Comparison of ENCODE assay signal across 1 cellular context in the genomic region with DNA sequence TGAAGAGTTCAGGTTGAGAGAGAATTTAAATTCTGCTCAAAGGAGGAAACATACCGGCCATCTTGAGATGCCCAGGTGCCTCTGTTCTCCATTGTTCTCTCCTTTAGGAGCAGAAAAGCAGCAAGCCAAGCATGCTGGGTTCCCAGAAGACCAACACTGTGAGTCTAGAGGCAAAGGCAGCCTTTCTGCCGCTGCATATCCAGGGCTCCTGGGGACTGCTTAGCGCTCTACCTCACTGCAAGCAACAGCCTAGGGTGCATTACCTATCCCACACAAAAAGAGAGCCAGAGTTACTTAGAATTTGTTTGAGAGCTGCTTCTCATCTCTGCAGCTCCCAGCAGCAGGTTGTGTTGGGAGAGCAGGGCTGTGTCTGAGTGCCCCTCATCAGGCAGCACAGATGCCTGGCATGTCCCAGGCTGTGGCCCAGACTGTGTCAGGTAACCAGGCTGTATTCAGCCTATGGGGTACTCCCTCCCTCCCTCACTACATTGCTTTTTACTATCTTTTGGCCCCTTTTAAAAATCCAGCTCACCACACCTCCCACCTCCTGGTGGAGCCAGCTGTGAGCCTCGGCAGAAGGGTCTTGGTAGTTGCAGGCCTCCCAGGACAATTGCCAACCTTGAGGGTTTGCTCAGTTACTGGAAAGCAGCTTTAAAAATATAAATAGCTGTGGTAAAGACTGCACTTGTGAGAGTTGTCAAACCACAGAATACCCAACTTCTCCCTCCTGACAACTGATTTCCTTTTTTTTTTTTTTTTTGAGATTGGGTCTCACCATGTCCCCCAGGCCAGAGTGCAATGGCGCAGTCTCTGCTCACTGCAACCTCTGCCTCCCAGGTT.
TF ChIP-seq lines count a peak whose summit lies in the region.

No MANE protein-coding gene starts in this region.

TF ChIP-seq in WTC11, 78 proteins besides CTCF, POLR2A, EP300 and RAD21 (continued from another document):
- TF ChIP-seq, protein P1, sequence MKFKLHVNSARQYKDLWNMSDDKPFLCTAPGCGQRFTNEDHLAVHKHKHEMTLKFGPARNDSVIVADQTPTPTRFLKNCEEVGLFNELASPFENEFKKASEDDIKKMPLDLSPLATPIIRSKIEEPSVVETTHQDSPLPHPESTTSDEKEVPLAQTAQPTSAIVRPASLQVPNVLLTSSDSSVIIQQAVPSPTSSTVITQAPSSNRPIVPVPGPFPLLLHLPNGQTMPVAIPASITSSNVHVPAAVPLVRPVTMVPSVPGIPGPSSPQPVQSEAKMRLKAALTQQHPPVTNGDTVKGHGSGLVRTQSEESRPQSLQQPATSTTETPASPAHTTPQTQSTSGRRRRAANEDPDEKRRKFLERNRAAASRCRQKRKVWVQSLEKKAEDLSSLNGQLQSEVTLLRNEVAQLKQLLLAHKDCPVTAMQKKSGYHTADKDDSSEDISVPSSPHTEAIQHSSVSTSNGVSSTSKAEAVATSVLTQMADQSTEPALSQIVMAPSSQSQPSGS (CRISPR knock-in tag; IDR thresholded peaks at IDR 0.05; ENCODE audit: borderline replicate concordance, low read depth): no peak
- TF ChIP-seq TCF7 (CRISPR knock-in tag; IDR thresholded peaks at IDR 0.05; ENCODE audit: low read depth) (no peak), SOX15 (CRISPR knock-in tag; IDR thresholded peaks at IDR 0.05) (no peak)
- TF ChIP-seq, protein P2, sequence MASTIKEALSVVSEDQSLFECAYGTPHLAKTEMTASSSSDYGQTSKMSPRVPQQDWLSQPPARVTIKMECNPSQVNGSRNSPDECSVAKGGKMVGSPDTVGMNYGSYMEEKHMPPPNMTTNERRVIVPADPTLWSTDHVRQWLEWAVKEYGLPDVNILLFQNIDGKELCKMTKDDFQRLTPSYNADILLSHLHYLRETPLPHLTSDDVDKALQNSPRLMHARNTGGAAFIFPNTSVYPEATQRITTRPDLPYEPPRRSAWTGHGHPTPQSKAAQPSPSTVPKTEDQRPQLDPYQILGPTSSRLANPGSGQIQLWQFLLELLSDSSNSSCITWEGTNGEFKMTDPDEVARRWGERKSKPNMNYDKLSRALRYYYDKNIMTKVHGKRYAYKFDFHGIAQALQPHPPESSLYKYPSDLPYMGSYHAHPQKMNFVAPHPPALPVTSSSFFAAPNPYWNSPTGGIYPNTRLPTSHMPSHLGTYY (CRISPR knock-in tag; IDR thresholded peaks at IDR 0.05): no peak
TF ChIP-seq in WTC11: peak in this region for 0.
